Comparison of ENCODE assay signal across 26 cellular contexts in the genomic region with DNA sequence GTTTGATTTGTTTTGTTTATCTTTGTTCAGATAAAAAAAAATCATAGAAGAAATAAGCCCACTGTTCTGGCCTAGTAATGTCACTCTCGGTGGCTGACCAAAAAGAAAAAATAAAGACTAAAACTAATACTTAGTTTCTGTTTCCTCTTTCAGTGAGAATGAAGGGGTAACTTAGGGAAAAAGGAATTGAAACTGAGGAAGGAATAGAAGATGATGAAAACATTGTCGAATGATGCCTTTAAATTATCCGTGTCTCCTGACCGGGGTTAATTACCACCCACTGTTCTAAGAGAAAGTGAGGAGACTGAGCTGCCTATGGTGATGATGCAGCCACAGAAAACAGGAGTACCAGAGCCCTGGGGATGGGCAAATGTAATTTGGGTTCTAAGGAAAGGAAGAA.
DNase-seq lines count a peak whose midpoint lies in the region; ATAC-seq and TF ChIP-seq lines count a peak whose summit lies in the region.
"Had no signal": no experiment of that assay in that cellular context is flagged by ENCODE, and none has a peak within 500 bp of the region (broad histone marks: within the 10 kb centered on the region; RNA-seq: fewer than 3 reads in every experiment).

No MANE protein-coding gene starts in this region.

- no peaks in the 10 kb centered on the region for H3K27me3 ChIP-seq in SK-N-SH (ENCODE audit: insufficient read depth)
- no peaks in the 10 kb centered on the region for H3K27me3 ChIP-seq in osteoblast (ENCODE audit: insufficient read depth, low read length)
- H3K27me3 ChIP-seq: heart right ventricle, pancreas, tibial artery had no signal

- POLR2A ChIA-PET in SK-N-SH (lab: Yijun Ruan, JAX), result no interaction called here

- no peaks in the 10 kb centered on the region for H3K9me3 ChIP-seq in SK-N-SH
- no peaks in the 10 kb centered on the region for H3K9me3 ChIP-seq in osteoblast (ENCODE audit: low read depth, low read length)
- H3K9me3 ChIP-seq: heart right ventricle, pancreas, tibial artery had no signal

- peaks cover 0 to 7% of the 10 kb centered on the region in 2 experiments; a peak in 1 of 4 replicates for H3K4me1 ChIP-seq in SK-N-SH (ENCODE audit: control insufficient read depth in 1 of 2, insufficient read depth in 2 of 2, low read depth in 1 of 2, low read length in 1 of 2)
- H3K4me1 ChIP-seq in osteoblast (ENCODE audit: insufficient read depth, low read length), result no peaks in the 10 kb centered on the region
- H3K4me1 ChIP-seq: pancreas, tibial artery had no signal

- no peak for DNase-seq in SK-N-SH
- DNase-seq in NOMO-1 (lab: John Stamatoyannopoulos, UW; ENCODE audit: unreplicated experiment in 2 of 2), result peak; percentile 25 to 91
- no peak for DNase-seq in osteoblast (ENCODE audit: insufficient read length, low spot score, missing footprints)
- DNase-seq in endothelial cell (ENCODE audit: low spot score), result no peak
- no peak for DNase-seq in NCI-H524 (lab: John Stamatoyannopoulos, UW)
- DNase-seq in glomerular visceral epithelial cell (ENCODE audit: extremely low spot score), result no peak
- DNase-seq: 8988T; activated CD4-positive, alpha-beta T cell treated with anti-CD3 and anti-CD28 coated beads, Interleukin-2, amount 10 ng/mL, durations not matched to agents 7 days and 5 days; activated CD8-positive, alpha-beta memory T cell treated with anti-CD3 and anti-CD28 coated beads, Interleukin-2, amount 10 ng/mL, durations not matched to agents 7 days and 5 days; activated naive CD4-positive, alpha-beta T cell treated with Interleukin-2 at 50 U/mL for 16 hours; CD8-positive, alpha-beta T cell; effector CD4-positive, alpha-beta T cell; heart right ventricle; NCI-H510A; pancreas; small intestine; SW 1271; T1000; tibial artery had no signal

- no peaks in the 10 kb centered on the region for H3K36me3 Mint-ChIP-seq in endothelial cell (ENCODE audit: low read depth, unreplicated experiment)
- H3K36me3 Mint-ChIP-seq: activated CD8-positive, alpha-beta memory T cell treated with anti-CD3 and anti-CD28 coated beads, Interleukin-2, amount 10 ng/mL, durations not matched to agents 7 days and 5 days; CD8-positive, alpha-beta T cell; WTC11 had no signal

- no peaks in the 10 kb centered on the region for H3K79me2 ChIP-seq in SK-N-SH (ENCODE audit: insufficient read depth)
- H3K79me2 ChIP-seq in osteoblast (ENCODE audit: insufficient read depth, low read length), result no peaks in the 10 kb centered on the region

- no peak for TF ChIP-seq RAD21 in SK-N-SH (IDR thresholded peaks at IDR 0.05; ENCODE audit: low read length)

- H3K36me3 ChIP-seq in SK-N-SH (replicated peaks in 1 of 2; ENCODE audit: control insufficient read depth in 1 of 2, insufficient read depth in 2 of 2, low read length in 1 of 2) (no peaks in the 10 kb centered on the region), osteoblast (ENCODE audit: insufficient read depth, low read length) (no peaks in the 10 kb centered on the region)
- H3K36me3 ChIP-seq: heart right ventricle, pancreas, tibial artery had no signal

- 17% methylated on average over 4 of the region's 4 CpGs for WGBS in SK-N-SH (ENCODE audit: low lambda C conversion rate)

- H3K27ac ChIP-seq in SK-N-SH (ENCODE audit: low read depth in 2 of 2, low read length in 1 of 2) (no peak overlapping the region), osteoblast (ENCODE audit: low read depth, low read length) (no peak overlapping the region)
- H3K27ac ChIP-seq: HL-60, pancreas, tibial artery had no signal

- CTCF ChIA-PET in SK-N-SH (lab: Yijun Ruan, JAX), result interaction anchor here (1.0 kb wide), 1 partner anchor 64 kb away, joined by 3 read pairs; no protein-coding TSS in a partner anchor

- ATAC-seq in SK-N-SH treated with all-trans-retinoic acid at 6 μM for 48 hours, result no peak
- ATAC-seq in HG02623 (IDR thresholded peaks at IDR 0.05; ENCODE audit: unreplicated experiment), result peak; percentile 38
- ATAC-seq: activated CD8-positive, alpha-beta memory T cell treated with anti-CD3 and anti-CD28 coated beads, Interleukin-2, amount 10 ng/mL, durations not matched to agents 7 days and 5 days; CD8-positive, alpha-beta T cell; GM12878; WTC11 had no signal

- H4K20me1 ChIP-seq in SK-N-SH (ENCODE audit: insufficient read depth) (no peaks in the 10 kb centered on the region), osteoblast (ENCODE audit: insufficient read depth, low read length) (no peaks in the 10 kb centered on the region)

- H3K27me3 Mint-ChIP-seq in endothelial cell (ENCODE audit: unreplicated experiment), result peaks cover 1% of the 10 kb centered on the region
- H3K27me3 Mint-ChIP-seq: activated CD4-positive, alpha-beta T cell treated with anti-CD3 and anti-CD28 coated beads, Interleukin-2, amount 10 ng/mL, durations not matched to agents 7 days and 5 days; activated CD8-positive, alpha-beta memory T cell treated with anti-CD3 and anti-CD28 coated beads, Interleukin-2, amount 10 ng/mL, durations not matched to agents 7 days and 5 days had no signal

- H3K4me3 ChIP-seq in SK-N-SH (ENCODE audit: low read depth in 2 of 2, low read length in 1 of 2) (no peak overlapping the region), osteoblast (ENCODE audit: insufficient read depth, low read length) (no peak overlapping the region)
- H3K4me3 ChIP-seq: GM12878, heart right ventricle, lung, pancreas, tibial artery had no signal

- H3K4me2 ChIP-seq in SK-N-SH (peak overlapping the region; percentile 10; the same call in 1 of the 2 replicates), osteoblast (ENCODE audit: insufficient read depth, low read length) (no peak overlapping the region)

- H3F3A ChIP-seq in SK-N-SH (replicated peaks; ENCODE audit: insufficient read depth), result no peaks in the 10 kb centered on the region

- H3K9me3 Mint-ChIP-seq in endothelial cell (ENCODE audit: unreplicated experiment), result no peaks in the 10 kb centered on the region
- H3K9me3 Mint-ChIP-seq: activated CD4-positive, alpha-beta T cell treated with anti-CD3 and anti-CD28 coated beads, Interleukin-2, amount 10 ng/mL, durations not matched to agents 7 days and 5 days; CD8-positive, alpha-beta T cell; nephron; WTC11 had no signal

- H3K9me2 ChIP-seq in SK-N-SH, result no peaks in the 10 kb centered on the region

- TF ChIP-seq CTCF in SK-N-SH (IDR thresholded peaks at IDR 0.05) (no peak), osteoblast (IDR thresholded peaks at IDR 0.05; ENCODE audit: extremely low read depth, low read depth, low read length) (no peak), endothelial cell (IDR thresholded peaks at IDR 0.05; ENCODE audit: unreplicated experiment) (no peak)

- no peak overlapping the region for H3K27ac Mint-ChIP-seq in endothelial cell (ENCODE audit: unreplicated experiment)
- H3K27ac Mint-ChIP-seq: activated CD4-positive, alpha-beta T cell treated with anti-CD3 and anti-CD28 coated beads, Interleukin-2, amount 10 ng/mL, durations not matched to agents 7 days and 5 days; activated CD8-positive, alpha-beta memory T cell treated with anti-CD3 and anti-CD28 coated beads, Interleukin-2, amount 10 ng/mL, durations not matched to agents 7 days and 5 days; CD8-positive, alpha-beta T cell; nephron; WTC11 had no signal

- TF ChIP-seq EP300 in SK-N-SH (IDR thresholded peaks at IDR 0.05; ENCODE audit: borderline replicate concordance in 1 of 2, low read depth in 1 of 2, low read length in 1 of 2), result no peak

- peaks cover 8% of the 10 kb centered on the region for H3K4me1 Mint-ChIP-seq in endothelial cell (ENCODE audit: unreplicated experiment)
- H3K4me1 Mint-ChIP-seq: activated CD4-positive, alpha-beta T cell treated with anti-CD3 and anti-CD28 coated beads, Interleukin-2, amount 10 ng/mL, durations not matched to agents 7 days and 5 days; activated CD8-positive, alpha-beta memory T cell treated with anti-CD3 and anti-CD28 coated beads, Interleukin-2, amount 10 ng/mL, durations not matched to agents 7 days and 5 days; WTC11 had no signal

- no peak overlapping the region for H2AFZ ChIP-seq in SK-N-SH (ENCODE audit: low read depth)
- H2AFZ ChIP-seq in osteoblast (ENCODE audit: low read length), result peak overlapping the region; percentile 15

- no peak overlapping the region for H3K9ac ChIP-seq in SK-N-SH

- no peak overlapping the region for H3K4me3 Mint-ChIP-seq in endothelial cell (ENCODE audit: unreplicated experiment)
- H3K4me3 Mint-ChIP-seq: activated CD4-positive, alpha-beta T cell treated with anti-CD3 and anti-CD28 coated beads, Interleukin-2, amount 10 ng/mL, durations not matched to agents 7 days and 5 days; activated CD8-positive, alpha-beta memory T cell treated with anti-CD3 and anti-CD28 coated beads, Interleukin-2, amount 10 ng/mL, durations not matched to agents 7 days and 5 days; CD8-positive, alpha-beta T cell; nephron; WTC11 had no signal

TF ChIP-seq in SK-N-SH, 30 proteins besides CTCF, POLR2A, EP300 and RAD21:
- no peak for TF ChIP-seq TAF1 (IDR thresholded peaks at IDR 0.05; ENCODE audit: borderline replicate concordance, low read depth, low read length)
- TF ChIP-seq, protein P1, sequence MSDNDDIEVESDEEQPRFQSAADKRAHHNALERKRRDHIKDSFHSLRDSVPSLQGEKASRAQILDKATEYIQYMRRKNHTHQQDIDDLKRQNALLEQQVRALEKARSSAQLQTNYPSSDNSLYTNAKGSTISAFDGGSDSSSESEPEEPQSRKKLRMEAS (IDR thresholded peaks at IDR 0.05; ENCODE audit: low read depth), result no peak
TF ChIP-seq in SK-N-SH: peak in this region for 0.

TF ChIP-seq in SK-N-SH treated with all-trans-retinoic acid at 6 μM for 48 hours, 23 proteins besides CTCF, POLR2A, EP300 and RAD21 (continues in another document):
- TF ChIP-seq OSR1 (CRISPR knock-in tag; IDR thresholded peaks at IDR 0.05), result no peak
- TF ChIP-seq PPARA (CRISPR knock-in tag; IDR thresholded peaks at IDR 0.05; ENCODE audit: borderline replicate concordance), result no peak
- TF ChIP-seq ZNF565 (CRISPR knock-in tag; conservative IDR thresholded peaks at IDR 0.05; ENCODE audit: low read depth), result no peak
- no peak for TF ChIP-seq GLIS3 (CRISPR knock-in tag; IDR thresholded peaks at IDR 0.05)

Comparison
In these comparisons a context has a peak if more than half of its experiments do, and no peak if none do; other contexts are left out.
1. DNase-seq: peak in NOMO-1 (2 of 2); none in SK-N-SH (single experiment), osteoblast (single experiment), endothelial cell (single experiment), NCI-H524 (0 of 2) and glomerular visceral epithelial cell (single experiment).